In genomic region chr7:131244259-131244852, GRCh38 we compare ENCODE assay signal across 10 cellular contexts.
DNase-seq lines count a peak whose midpoint lies in the region; ATAC-seq, FAIRE-seq and TF ChIP-seq lines count a peak whose summit lies in the region.
"Had no signal": no experiment of that assay in that cellular context is flagged by ENCODE, and none has a peak within 500 bp of the region (broad histone marks: within the 10 kb centered on the region; RNA-seq: fewer than 3 reads in every experiment).

No MANE protein-coding gene starts in this region.

- H3K27me3 Mint-ChIP-seq in chondrocyte (ENCODE audit: low read depth), result no peaks in the 10 kb centered on the region
- H3K27me3 Mint-ChIP-seq in stimulated activated naive B cell treated with anti-CD40 and anti-IgM and Interleukin-4, amounts not matched to agents 10 μg/mL and 1 μg/mL and 100 μg/mL, for 72 hours, result peaks cover 1 to 7% of the 10 kb centered on the region in 2 donors

- CTCF ChIA-PET in GM10248 (lab: Yijun Ruan, JAX), result interaction anchor here (1.4 kb wide), 1 partner anchor 9 kb away, joined by 4 read pairs; no protein-coding TSS in a partner anchor

- POLR2A ChIA-PET in GM10248 (lab: Yijun Ruan, JAX), result no interaction called here

- peak overlapping the region; percentile 72 for H3K27ac Mint-ChIP-seq in chondrocyte (ENCODE audit: unreplicated experiment)
- no peak overlapping the region for H3K27ac Mint-ChIP-seq in stimulated activated naive B cell treated with anti-CD40 and anti-IgM and Interleukin-4, amounts not matched to agents 10 μg/mL and 1 μg/mL and 100 μg/mL, for 72 hours

- FAIRE-seq in HTR-8/SVneo (lab: Jason Lieb, UNC), result no peak

- H3K9me3 Mint-ChIP-seq in chondrocyte (ENCODE audit: low read depth), result no peaks in the 10 kb centered on the region
- H3K9me3 Mint-ChIP-seq in stimulated activated naive B cell treated with anti-CD40 and anti-IgM and Interleukin-4, amounts not matched to agents 10 μg/mL and 1 μg/mL and 100 μg/mL, for 72 hours, result no peaks in the 10 kb centered on the region
- H3K9me3 Mint-ChIP-seq: central memory CD8-positive, alpha-beta T cell had no signal

- H3K4me1 Mint-ChIP-seq in chondrocyte (ENCODE audit: low read depth), result peaks cover 23% of the 10 kb centered on the region
- H3K4me1 Mint-ChIP-seq in stimulated activated naive B cell treated with anti-CD40 and anti-IgM and Interleukin-4, amounts not matched to agents 10 μg/mL and 1 μg/mL and 100 μg/mL, for 72 hours, result no peaks in the 10 kb centered on the region
- H3K4me1 Mint-ChIP-seq: central memory CD8-positive, alpha-beta T cell had no signal

- no peak for TF ChIP-seq CTCF in chondrocyte (IDR thresholded peaks at IDR 0.05)
- no peak for TF ChIP-seq CTCF in GM10248 (IDR thresholded peaks at IDR 0.05; ENCODE audit: control extremely low read depth, extremely low read depth, low read depth, missing control alignments)

- no peak overlapping the region for H3K4me3 Mint-ChIP-seq in chondrocyte (ENCODE audit: unreplicated experiment)
- no peak overlapping the region for H3K4me3 Mint-ChIP-seq in stimulated activated naive B cell treated with anti-CD40 and anti-IgM and Interleukin-4, amounts not matched to agents 10 μg/mL and 1 μg/mL and 100 μg/mL, for 72 hours
- H3K4me3 Mint-ChIP-seq: central memory CD8-positive, alpha-beta T cell had no signal

- DNase-seq in DMS53 (lab: John Stamatoyannopoulos, UW), result peak; percentile 83
- peak; percentile 69 for DNase-seq in HTR-8/SVneo (ENCODE audit: insufficient read length, low spot score)
- DNase-seq in chondrocyte (ENCODE audit: low spot score), result no peak
- peak; percentile 62 for DNase-seq in occipital lobe (lab: John Stamatoyannopoulos, UW)
- no peak for DNase-seq in GM10248 (ENCODE audit: extremely low spot score)
- no peak for DNase-seq in stimulated activated naive B cell treated with anti-CD40 and anti-IgM and Interleukin-4, amounts not matched to agents 10 μg/mL and 1 μg/mL and 100 μg/mL, for 72 hours
- DNase-seq: stimulated activated naive CD4-positive, alpha-beta T cell had no signal

- ATAC-seq in GM19351 (IDR thresholded peaks at IDR 0.05; ENCODE audit: unreplicated experiment) (no peak), HG02938 (IDR thresholded peaks at IDR 0.05; ENCODE audit: unreplicated experiment) (no peak)
- ATAC-seq in stimulated activated naive B cell treated with anti-CD40 and anti-IgM and Interleukin-4, amounts not matched to agents 10 μg/mL and 1 μg/mL and 100 μg/mL, for 72 hours (replicated peaks), result no peak

- H3K36me3 Mint-ChIP-seq in chondrocyte (ENCODE audit: low read depth), result no peaks in the 10 kb centered on the region
- no peaks in the 10 kb centered on the region for H3K36me3 Mint-ChIP-seq in stimulated activated naive B cell treated with anti-CD40 and anti-IgM and Interleukin-4, amounts not matched to agents 10 μg/mL and 1 μg/mL and 100 μg/mL, for 72 hours

Comparison
In these comparisons a context has a peak if more than half of its experiments do, and no peak if none do; other contexts are left out.
1. DNase-seq: peak in DMS53 (single experiment), HTR-8/SVneo (single experiment) and occipital lobe (single experiment); none in chondrocyte (single experiment), GM10248 (single experiment) and stimulated activated naive B cell treated with anti-CD40 and anti-IgM and Interleukin-4, amounts not matched to agents 10 μg/mL and 1 μg/mL and 100 μg/mL, for 72 hours (single experiment).